In the genomic region with DNA sequence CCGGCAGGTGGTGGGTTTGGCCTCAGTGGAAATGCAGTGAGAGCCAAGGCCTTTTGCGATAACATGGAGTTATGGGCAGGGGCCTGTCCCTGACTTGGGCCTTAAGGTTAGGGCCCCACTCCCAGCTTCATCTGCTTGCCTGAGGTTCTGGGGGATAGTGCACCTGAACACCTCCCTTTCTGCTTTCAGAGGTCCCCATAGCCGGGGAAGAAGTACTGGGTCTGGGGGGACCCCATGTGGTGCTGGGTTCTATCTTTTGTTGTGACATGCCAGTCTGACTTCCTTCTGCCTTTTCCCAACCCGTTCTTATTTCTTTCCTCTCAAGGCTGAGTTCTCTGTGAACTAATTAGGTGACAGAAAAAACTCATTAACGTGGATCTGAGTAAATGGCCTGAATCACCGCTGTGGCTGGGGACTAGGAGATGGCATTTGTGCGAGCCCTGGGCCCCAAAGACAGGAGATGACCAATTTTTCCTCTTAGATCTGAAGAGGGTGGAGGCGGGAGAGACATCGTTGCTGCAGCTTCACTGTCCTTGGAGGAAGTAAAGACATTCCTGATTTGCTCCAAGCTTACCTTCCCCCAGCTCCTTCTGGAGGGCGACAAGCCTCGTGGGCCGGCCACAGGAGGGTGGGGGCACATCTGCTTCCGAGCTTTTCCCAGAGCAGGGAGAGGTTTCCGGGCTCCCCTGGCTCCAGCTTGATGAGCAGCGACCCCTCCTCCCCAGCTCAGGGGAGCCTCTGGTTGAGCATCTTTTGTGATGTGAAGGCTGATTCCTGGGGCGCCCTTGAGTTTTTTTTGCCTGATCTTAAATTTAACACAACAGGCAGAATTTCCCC, we compare ENCODE assay signal across 1 cellular context.
TF ChIP-seq lines count a peak whose summit lies in the region.

No MANE protein-coding gene starts in this region.

TF ChIP-seq in GM12891, 5 proteins besides CTCF, POLR2A, EP300 and RAD21 (continued from another document):
- TF ChIP-seq PAX5 (IDR thresholded peaks at IDR 0.05; ENCODE audit: insufficient read depth, low read length, severe bottlenecking) = no peak
